Comparison of ENCODE assay signal across 8 cellular contexts in the genomic region with DNA sequence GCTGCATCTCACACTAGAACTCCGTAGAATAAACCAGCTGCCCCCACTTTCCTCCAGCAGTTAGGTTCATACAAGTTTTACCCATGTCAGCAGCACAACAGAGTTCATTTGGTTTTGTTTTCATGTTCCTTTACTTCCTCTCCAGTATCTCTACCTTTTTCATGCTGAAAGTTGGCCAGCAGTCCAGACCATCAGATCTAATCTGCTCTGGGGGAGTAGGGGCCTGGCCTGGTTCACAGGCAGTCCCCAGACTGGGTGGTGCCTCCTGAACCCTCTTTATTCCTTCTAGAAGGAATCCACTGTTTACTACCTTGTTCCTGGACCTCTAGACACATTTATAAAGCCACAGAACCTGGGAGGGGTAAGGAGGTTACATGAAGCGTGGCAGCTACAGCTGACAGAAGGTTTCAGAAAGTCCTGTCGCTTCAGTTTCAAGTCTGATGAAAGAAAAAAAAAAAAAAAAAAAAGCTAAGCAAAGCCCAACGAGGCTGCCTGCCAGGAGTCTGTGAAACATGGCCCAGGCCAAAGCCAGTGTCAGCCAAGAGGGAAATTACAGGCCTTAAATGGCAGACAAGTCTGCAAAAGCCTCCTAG.
DNase-seq lines count a peak whose midpoint lies in the region; ATAC-seq and TF ChIP-seq lines count a peak whose summit lies in the region.

No MANE protein-coding gene starts in this region.

- no peaks in the 10 kb centered on the region for H3K9me3 ChIP-seq in hepatocyte (ENCODE audit: low read depth)
- H3K9me3 ChIP-seq in spleen = no peaks in the 10 kb centered on the region

- H3K4me3 ChIP-seq in hepatocyte (no peak overlapping the region), spleen (peak overlapping the region in 1 of 8 donors; percentile 10)

- intact Hi-C loops in spleen (cut with DNase I; ENCODE audit: low total_unique reads) = no loop called here

- H3K4me1 Mint-ChIP-seq in activated naive CD8-positive, alpha-beta T cell treated with anti-CD3 and anti-CD28 coated beads, Interleukin-2, amount 50 U/mL, for 24 hours = peaks cover 32% of the 10 kb centered on the region

- H3K4me3 Mint-ChIP-seq in activated naive CD8-positive, alpha-beta T cell treated with anti-CD3 and anti-CD28 coated beads, Interleukin-2, amount 50 U/mL, for 24 hours = peak overlapping the region; percentile 16

- peak overlapping the region; percentile 87 for H3K27ac Mint-ChIP-seq in activated naive CD8-positive, alpha-beta T cell treated with anti-CD3 and anti-CD28 coated beads, Interleukin-2, amount 50 U/mL, for 24 hours

- TF ChIP-seq CTCF in hepatocyte (IDR thresholded peaks at IDR 0.05; ENCODE audit: poor library complexity) (no peak), spleen (IDR thresholded peaks at IDR 0.05 in 8 of 11, conservative IDR thresholded peaks at IDR 0.05 in 3 of 11) (no peak)

- H3K36me3 Mint-ChIP-seq in activated naive CD8-positive, alpha-beta T cell treated with anti-CD3 and anti-CD28 coated beads, Interleukin-2, amount 50 U/mL, for 24 hours (ENCODE audit: low read depth) = no peaks in the 10 kb centered on the region

- H3K4me2 ChIP-seq in hepatocyte = peak overlapping the region; percentile 41

- H3K27me3 ChIP-seq in hepatocyte (no peaks in the 10 kb centered on the region), spleen (replicated peaks in 1 of 7) (no peaks in the 10 kb centered on the region)

- no peaks in the 10 kb centered on the region for H4K20me1 ChIP-seq in hepatocyte (ENCODE audit: insufficient read depth, poor library complexity, severe bottlenecking)

- peak; percentile 90 for ATAC-seq in GM21390 (IDR thresholded peaks at IDR 0.05; ENCODE audit: unreplicated experiment)
- ATAC-seq in activated naive CD8-positive, alpha-beta T cell treated with anti-CD3 and anti-CD28 coated beads, Interleukin-2, amount 50 U/mL, for 24 hours = peak; percentile 38

- 51% methylated on average over 4 of the region's 4 CpGs for WGBS in hepatocyte (ENCODE audit: low lambda C conversion rate, missing lambda C conversion rate)
- 13 to 41% (median 30%) methylated on average over 4 of the region's 4 CpGs for WGBS in spleen, 5 donors

- no peaks in the 10 kb centered on the region for H3K36me3 ChIP-seq in hepatocyte (replicated peaks; ENCODE audit: insufficient read depth, low read depth)
- no peaks in the 10 kb centered on the region for H3K36me3 ChIP-seq in spleen

- H3K9me2 ChIP-seq in hepatocyte (replicated peaks; ENCODE audit: insufficient read depth) = no peaks in the 10 kb centered on the region

- H3K27ac ChIP-seq in hepatocyte = peak overlapping the region; percentile 87
- peak overlapping the region; percentile 79 to 92 (median 82) for H3K27ac ChIP-seq in spleen

- H2AFZ ChIP-seq in hepatocyte = peak overlapping the region; percentile 57

- H3K4me1 ChIP-seq in hepatocyte (ENCODE audit: insufficient read depth) (peaks cover 39% of the 10 kb centered on the region), spleen (peaks cover 12 to 34% (median 27%) of the 10 kb centered on the region in 6 donors)

- TF ChIP-seq POLR2A in spleen (IDR thresholded peaks at IDR 0.05) = no peak

- H3K9me3 Mint-ChIP-seq in activated naive CD8-positive, alpha-beta T cell treated with anti-CD3 and anti-CD28 coated beads, Interleukin-2, amount 50 U/mL, for 24 hours = no peaks in the 10 kb centered on the region

- no peaks in the 10 kb centered on the region for H3K79me2 ChIP-seq in hepatocyte

- H3K27me3 Mint-ChIP-seq in activated naive CD8-positive, alpha-beta T cell treated with anti-CD3 and anti-CD28 coated beads, Interleukin-2, amount 50 U/mL, for 24 hours = no peaks in the 10 kb centered on the region

- DNase-seq in GM04504 (ENCODE audit: low read depth) (peak; percentile 56), HUDEP-2 (lab: John Stamatoyannopoulos, UW; ENCODE audit: unreplicated experiment in 76 of 76) (peak in 54 of 76 experiments; percentile 2 to 52 (median 22)), hepatocyte (ENCODE audit: low spot score) (peak; percentile 57), spleen (peak; percentile 78), NCI-H1417 treated with DMSO at 0.1 percent for 48 hours (lab: John Stamatoyannopoulos, UW) (no peak), NCI-H524 (lab: John Stamatoyannopoulos, UW) (no peak)
- no peak for DNase-seq in activated naive CD8-positive, alpha-beta T cell treated with anti-CD3 and anti-CD28 coated beads, Interleukin-2, amount 50 U/mL, for 24 hours

Comparison
In these comparisons a context has a peak if more than half of its experiments do, and no peak if none do; other contexts are left out.
1. DNase-seq: peak in GM04504 (single experiment), HUDEP-2 (54 of 76), hepatocyte (single experiment) and spleen (single experiment); none in activated naive CD8-positive, alpha-beta T cell treated with anti-CD3 and anti-CD28 coated beads, Interleukin-2, amount 50 U/mL, for 24 hours (single experiment), NCI-H1417 treated with DMSO at 0.1 percent for 48 hours (single experiment) and NCI-H524 (0 of 2).